7 cellular contexts compared by ENCODE assay signal in genomic region chr14:102777711-102778615, GRCh38. TPM values are rescaled to one million over a fixed set of nuclear protein-coding genes. Genes with fewer than 3 reads are reported as not detected.
DNase-seq lines count a peak whose midpoint lies in the region; ATAC-seq, FAIRE-seq and TF ChIP-seq lines count a peak whose summit lies in the region.

No MANE protein-coding gene starts in this region.

- peaks cover 29% of the 10 kb centered on the region for H3F3A ChIP-seq in PC-9 (ENCODE audit: insufficient read depth, low read depth)

- H3K27me3 ChIP-seq in PC-9 (ENCODE audit: insufficient read depth, low read depth), result no peaks in the 10 kb centered on the region
- H3K27me3 ChIP-seq in breast epithelium, result no peaks in the 10 kb centered on the region
- no peaks in the 10 kb centered on the region for H3K27me3 ChIP-seq in keratinocyte (ENCODE audit: control insufficient read depth, extremely low read depth, insufficient read depth, low read length)

- peak overlapping the region; percentile 82 for H2AFZ ChIP-seq in PC-9
- peak overlapping the region; percentile 67 for H2AFZ ChIP-seq in keratinocyte (ENCODE audit: control insufficient read depth, low read length)

- no peak for TF ChIP-seq CTCF in PC-9 (conservative IDR thresholded peaks at IDR 0.05)
- TF ChIP-seq CTCF in breast epithelium (IDR thresholded peaks at IDR 0.05), result no peak
- TF ChIP-seq CTCF in keratinocyte (optimal IDR thresholded peaks at IDR 0.05 in 1 of 3, IDR thresholded peaks at IDR 0.05 in 1 of 3, conservative IDR thresholded peaks at IDR 0.05 in 1 of 3; ENCODE audit: extremely low read depth in 1 of 3, insufficient read depth in 2 of 3, low read length in 3 of 3), result no peak

- H3K9ac ChIP-seq in keratinocyte (ENCODE audit: control insufficient read depth, extremely low read depth, insufficient read depth, low read length), result peak overlapping the region; percentile 81

- H3K4me1 ChIP-seq in PC-9 (replicated peaks; ENCODE audit: insufficient read depth) (peaks cover 21% of the 10 kb centered on the region), breast epithelium (peaks cover 0 to 5% of the 10 kb centered on the region in 2 donors), keratinocyte (ENCODE audit: control insufficient read depth, extremely low read depth, insufficient read depth, low read length) (peaks cover 21% of the 10 kb centered on the region)

- H3K4me2 ChIP-seq in PC-9 (peak overlapping the region; percentile 82), keratinocyte (ENCODE audit: control insufficient read depth, extremely low read depth, insufficient read depth, low read depth, low read length) (peak overlapping the region; percentile 96)

- H4K20me1 ChIP-seq in PC-9 (ENCODE audit: insufficient read depth) (peaks cover 18% of the 10 kb centered on the region), keratinocyte (ENCODE audit: control insufficient read depth, extremely low read depth, insufficient read depth, low read length) (no peaks in the 10 kb centered on the region)

- H3K9me2 ChIP-seq in PC-9 (ENCODE audit: insufficient read depth), result no peaks in the 10 kb centered on the region

- H3K4me3 ChIP-seq in PC-9 (peak overlapping the region; percentile 79), breast epithelium (peak overlapping the region; percentile 67 to 95 (median 81)), keratinocyte (ENCODE audit: control insufficient read depth in 2 of 3, extremely low read depth in 1 of 3, insufficient read depth in 2 of 3, low read depth in 1 of 3, low read length in 3 of 3) (peak overlapping the region; percentile 43 to 95 (median 74))

- H3K36me3 ChIP-seq in PC-9 (ENCODE audit: low read depth), result no peaks in the 10 kb centered on the region
- no peaks in the 10 kb centered on the region for H3K36me3 ChIP-seq in breast epithelium
- no peaks in the 10 kb centered on the region for H3K36me3 ChIP-seq in keratinocyte (ENCODE audit: control insufficient read depth in 2 of 2, extremely low read depth in 1 of 2, insufficient read depth in 2 of 2, low read length in 2 of 2)

- CTCF ChIA-PET in PC-9 (lab: Charles Lee), result no interaction called here

- TF ChIP-seq POLR2A in GM18505 (IDR thresholded peaks at IDR 0.05; ENCODE audit: borderline replicate concordance, extremely low read depth, insufficient read depth, insufficient read length) (no peak), breast epithelium (IDR thresholded peaks at IDR 0.05) (no peak)

- H3K27ac ChIP-seq in PC-9 (no peak overlapping the region), breast epithelium (peak overlapping the region; percentile 83 to 93), keratinocyte (ENCODE audit: control insufficient read depth, insufficient read depth, low read length) (peak overlapping the region; percentile 87)

- DNase-seq in PC-9 (peak in 1 of 2 experiments; percentile 46), breast epithelium (ENCODE audit: low spot score in 2 of 2) (no peak), keratinocyte (ENCODE audit: low read depth, low spot score) (no peak), NCI-H774 (lab: John Stamatoyannopoulos, UW) (no peak)
- peak; percentile 36 for DNase-seq in stimulated activated CD4-positive, alpha-beta T cell treated with anti-CD3 and anti-CD28 coated beads, Interleukin-1b, Interleukin-23, amount 100 ng/mL, for 48 hours

- dilution Hi-C loops in keratinocyte (cut with MboI; ENCODE audit: extremely low pct_ligation_motif_present, low sequenced_read_pairs), result no loop called here

- peaks cover 2% of the 10 kb centered on the region for H3K9me1 ChIP-seq in keratinocyte (ENCODE audit: control insufficient read depth, extremely low read depth, insufficient read depth, low read length)

- BruUV-seq in PC-9 (replicated peaks; lab: Mats Ljungman, UMichigan), result no TSS peak

- POLR2A ChIA-PET in PC-9 (lab: Charles Lee; ENCODE audit: unreplicated experiment), result interaction anchor here (0.6 kb wide), 1 partner anchor 942 kb away, joined by 4 read pairs; no protein-coding TSS in a partner anchor

- H3K9me3 ChIP-seq in PC-9 (ENCODE audit: insufficient read depth, low read depth) (no peaks in the 10 kb centered on the region), breast epithelium (no peaks in the 10 kb centered on the region), keratinocyte (ENCODE audit: control insufficient read depth, low read depth, low read length) (no peaks in the 10 kb centered on the region)

- intact Hi-C loops in PC-9 (cut with micrococcal nuclease; ENCODE audit: unreplicated experiment), result loop anchor here (10.0 kb wide), 1 partner anchor 297 kb away; no protein-coding TSS in a partner anchor
- intact Hi-C loops in breast epithelium (cut with DNase I; ENCODE audit: low total_unique reads), result no loop called here

- ATAC-seq in GM18505 (IDR thresholded peaks at IDR 0.05; ENCODE audit: unreplicated experiment) (peak; percentile 14), HG02623 (IDR thresholded peaks at IDR 0.05; ENCODE audit: unreplicated experiment) (peak; percentile 11)

- FAIRE-seq in keratinocyte (lab: Jason Lieb, UNC), result no peak

- H3K79me2 ChIP-seq in PC-9 (ENCODE audit: low read depth) (peaks cover 48% of the 10 kb centered on the region), keratinocyte (ENCODE audit: control insufficient read depth, insufficient read depth, low read length) (peaks cover 47% of the 10 kb centered on the region)

RNA-seq across cellular contexts. Expression of gene TRAF3, which starts 0.7 kb away (rescaled TPM):
- total RNA-seq in PC-9 (2021) (38.6 and 41.3 TPM in 2 replicates), breast epithelium (10 to 100 TPM; 13.1 to 15.7 (median 14.6) TPM)
- polyA plus RNA-seq in keratinocyte, result 11.0 to 20.1 TPM (median 12.5 TPM) in 3 replicates
- polyA plus RNA-seq in keratinocyte (2011; ENCODE audit: low read depth), result 11.3 TPM
- 14.0 and 17.4 TPM in 2 replicates for polyA plus RNA-seq in keratinocyte (2011; cell fraction: cytosol; rRNA removed)
- polyA plus RNA-seq in keratinocyte (2011; cell fraction: nucleus; rRNA removed), result 18.8 and 22.7 TPM in 2 replicates
- polyA plus RNA-seq in keratinocyte (2012; ENCODE audit: low replicate concordance), result 5.2 and 16.8 TPM in 2 replicates
- polyA minus RNA-seq in keratinocyte, result 21.9 to 45.6 TPM (median 25.2 TPM) in 3 replicates
- polyA minus RNA-seq in keratinocyte (2011; cell fraction: cytosol; rRNA and poly(A)+ RNA removed), result 12.5 TPM
- 11.1 and 14.6 TPM in 2 replicates for polyA minus RNA-seq in keratinocyte (2011; cell fraction: nucleus; rRNA and poly(A)+ RNA removed)
